36 cellular contexts compared by ENCODE assay signal in the genomic region with DNA sequence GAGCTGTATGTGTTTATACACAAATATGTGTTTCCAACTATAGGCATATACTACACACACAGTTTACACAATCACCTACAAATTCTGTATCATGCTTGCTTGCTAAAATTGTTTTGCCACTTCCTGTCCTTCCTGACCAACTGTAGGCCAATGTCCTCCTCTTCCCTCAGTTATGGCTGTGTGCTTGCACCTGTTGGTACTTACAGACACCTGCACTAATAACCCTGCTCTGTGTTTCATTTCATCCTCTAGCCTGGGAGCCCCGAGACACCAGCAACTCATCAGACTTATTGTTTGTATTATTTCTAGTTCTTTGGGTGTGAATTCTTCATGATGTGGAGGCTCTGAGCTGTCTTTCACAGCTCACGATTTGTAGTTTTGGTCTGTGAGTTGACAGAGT. TPM values are rescaled to one million over a fixed set of nuclear protein-coding genes. Genes with fewer than 3 reads are reported as not detected.
DNase-seq lines count a peak whose midpoint lies in the region; ATAC-seq, FAIRE-seq and TF ChIP-seq lines count a peak whose summit lies in the region.
"Had no signal": no experiment of that assay in that cellular context is flagged by ENCODE, and none has a peak within 500 bp of the region (broad histone marks: within the 10 kb centered on the region; RNA-seq: fewer than 3 reads in every experiment).

No MANE protein-coding gene starts in this region.

- peaks cover 48% of the 10 kb centered on the region for H3K4me1 Mint-ChIP-seq in activated naive CD8-positive, alpha-beta T cell treated with anti-CD3 and anti-CD28 coated beads, Interleukin-2, amount 10 ng/mL, durations not matched to agents 7 days and 5 days
- H3K4me1 Mint-ChIP-seq in activated naive CD8-positive, alpha-beta T cell treated with anti-CD3 and anti-CD28 coated beads, Interleukin-2, amount 50 U/mL, for 24 hours: peaks cover 35% of the 10 kb centered on the region
- H3K4me1 Mint-ChIP-seq in IgD-negative memory B cell: peaks cover 38 to 41% (median 40%) of the 10 kb centered on the region in 3 donors
- H3K4me1 Mint-ChIP-seq in activated T-helper 1 cell treated with anti-CD3 and anti-CD28 coated beads, Interleukin-12 subunit alpha, Interleukin-12 subunit beta, Interleukin-2, Interleukin-4 antibody, amounts not matched to agents 30 ng/mL and 10 ng/mL and 1 ng/mL, durations not matched to agents 14 hours and 24 hours and 36 hours (ENCODE audit: low read depth): peaks cover 70% of the 10 kb centered on the region
- H3K4me1 Mint-ChIP-seq in stimulated activated naive B cell treated with anti-CD40 and anti-IgM and Interleukin-4, amounts not matched to agents 10 μg/mL and 1 μg/mL and 100 μg/mL, for 72 hours: peaks cover 58 to 81% of the 10 kb centered on the region in 2 donors

- H3K4me3 ChIP-seq in pancreas: no peak overlapping the region
- H3K4me3 ChIP-seq in psoas muscle: no peak overlapping the region
- H3K4me3 ChIP-seq: left ventricle myocardium inferior, SJSA1, tibial artery had no signal

- POLR2A ChIA-PET in activated naive CD8-positive, alpha-beta T cell treated with anti-CD3 and anti-CD28 coated beads, Interleukin-2, amount 10 ng/mL, durations not matched to agents 7 days and 5 days (lab: Charles Lee): interaction anchor here (1.4 kb wide), 1 partner anchor 95 kb away, joined by 4 read pairs; no protein-coding TSS in a partner anchor

- ATAC-seq in activated naive CD8-positive, alpha-beta T cell treated with anti-CD3 and anti-CD28 coated beads, Interleukin-2, amount 10 ng/mL, durations not matched to agents 7 days and 5 days (ENCODE audit: low read depth): no peak
- ATAC-seq in activated naive CD8-positive, alpha-beta T cell treated with anti-CD3 and anti-CD28 coated beads, Interleukin-2, amount 50 U/mL, for 24 hours: no peak
- no peak for ATAC-seq in stimulated activated naive B cell treated with anti-CD40 and anti-IgM and Interleukin-4, amounts not matched to agents 10 μg/mL and 1 μg/mL and 100 μg/mL, for 72 hours (replicated peaks)
- ATAC-seq in GM19351 (IDR thresholded peaks at IDR 0.05; ENCODE audit: unreplicated experiment) (no peak), pancreas (no peak), psoas muscle (no peak)
- ATAC-seq: right cardiac atrium had no signal

- H3K27ac ChIP-seq in pancreas (no peak overlapping the region), psoas muscle (no peak overlapping the region)
- H3K27ac ChIP-seq: left ventricle myocardium inferior, SJSA1, tibial artery had no signal

- H3K36me3 Mint-ChIP-seq in activated naive CD8-positive, alpha-beta T cell treated with anti-CD3 and anti-CD28 coated beads, Interleukin-2, amount 10 ng/mL, durations not matched to agents 7 days and 5 days: peaks cover under 1% of the 10 kb centered on the region
- no peaks in the 10 kb centered on the region for H3K36me3 Mint-ChIP-seq in activated naive CD8-positive, alpha-beta T cell treated with anti-CD3 and anti-CD28 coated beads, Interleukin-2, amount 50 U/mL, for 24 hours (ENCODE audit: low read depth)
- H3K36me3 Mint-ChIP-seq in IgD-negative memory B cell: no peaks in the 10 kb centered on the region
- H3K36me3 Mint-ChIP-seq in activated T-helper 1 cell treated with anti-CD3 and anti-CD28 coated beads, Interleukin-12 subunit alpha, Interleukin-12 subunit beta, Interleukin-2, Interleukin-4 antibody, amounts not matched to agents 30 ng/mL and 10 ng/mL and 1 ng/mL, durations not matched to agents 14 hours and 24 hours and 36 hours (ENCODE audit: low read depth): no peaks in the 10 kb centered on the region
- H3K36me3 Mint-ChIP-seq in stimulated activated naive B cell treated with anti-CD40 and anti-IgM and Interleukin-4, amounts not matched to agents 10 μg/mL and 1 μg/mL and 100 μg/mL, for 72 hours: peaks cover 2 to 14% of the 10 kb centered on the region in 2 donors

- no peaks in the 10 kb centered on the region for H3K9me3 Mint-ChIP-seq in activated naive CD8-positive, alpha-beta T cell treated with anti-CD3 and anti-CD28 coated beads, Interleukin-2, amount 10 ng/mL, durations not matched to agents 7 days and 5 days
- no peaks in the 10 kb centered on the region for H3K9me3 Mint-ChIP-seq in activated naive CD8-positive, alpha-beta T cell treated with anti-CD3 and anti-CD28 coated beads, Interleukin-2, amount 50 U/mL, for 24 hours
- no peaks in the 10 kb centered on the region for H3K9me3 Mint-ChIP-seq in IgD-negative memory B cell
- no peaks in the 10 kb centered on the region for H3K9me3 Mint-ChIP-seq in activated T-helper 1 cell treated with anti-CD3 and anti-CD28 coated beads, Interleukin-12 subunit alpha, Interleukin-12 subunit beta, Interleukin-2, Interleukin-4 antibody, amounts not matched to agents 30 ng/mL and 10 ng/mL and 1 ng/mL, durations not matched to agents 14 hours and 24 hours and 36 hours
- H3K9me3 Mint-ChIP-seq in stimulated activated naive B cell treated with anti-CD40 and anti-IgM and Interleukin-4, amounts not matched to agents 10 μg/mL and 1 μg/mL and 100 μg/mL, for 72 hours: peaks cover 1 to 2% of the 10 kb centered on the region in 2 donors
- H3K9me3 Mint-ChIP-seq: activated T-cell treated with anti-CD3 and anti-CD28 coated beads, Interleukin-2, amount 50 U/mL, for 24 hours; CD4-positive, alpha-beta memory T cell; nephron; stimulated activated naive CD8-positive, alpha-beta T cell treated with anti-CD3 and anti-CD28 coated beads, Interleukin-15, Interleukin-2, amounts not matched to agents 100 ng/mL and 50 ng/mL, for 24 hours had no signal

- intact Hi-C loops in activated T-helper 1 cell treated with anti-CD3 and anti-CD28 coated beads, Interleukin-12 subunit alpha, Interleukin-12 subunit beta, Interleukin-2, Interleukin-4 antibody, amounts not matched to agents 30 ng/mL and 10 ng/mL and 1 ng/mL, durations not matched to agents 14 hours and 24 hours and 36 hours (cut with micrococcal nuclease): loop anchor here (5.0 kb wide), 1 partner anchor 43 kb away; no protein-coding TSS in a partner anchor
- intact Hi-C loops in pancreas (cut with DNase I): loop anchor here in 2 of 3 donors (5.0 kb wide), 3 partner anchors 77 to 317 kb away; no protein-coding TSS in a partner anchor
- intact Hi-C loops in psoas muscle (cut with DNase I): loop anchor here (5.0 to 10.0 kb wide), 4 partner anchors 77 to 312 kb away; no protein-coding TSS in a partner anchor

- peaks cover 0 to 2% (median 0%) of the 10 kb centered on the region in 3 donors for H3K4me1 ChIP-seq in pancreas
- H3K4me1 ChIP-seq in psoas muscle: peaks cover 31% of the 10 kb centered on the region
- H3K4me1 ChIP-seq: SJSA1 had no signal

- TF ChIP-seq CTCF in pancreas (IDR thresholded peaks at IDR 0.05) (no peak), psoas muscle (IDR thresholded peaks at IDR 0.05) (no peak)

- H3K9me3 ChIP-seq in pancreas (no peaks in the 10 kb centered on the region), psoas muscle (no peaks in the 10 kb centered on the region)
- H3K9me3 ChIP-seq: left ventricle myocardium inferior, SJSA1, tibial artery had no signal

- no peak overlapping the region for H3K4me3 Mint-ChIP-seq in activated naive CD8-positive, alpha-beta T cell treated with anti-CD3 and anti-CD28 coated beads, Interleukin-2, amount 10 ng/mL, durations not matched to agents 7 days and 5 days
- no peak overlapping the region for H3K4me3 Mint-ChIP-seq in activated naive CD8-positive, alpha-beta T cell treated with anti-CD3 and anti-CD28 coated beads, Interleukin-2, amount 50 U/mL, for 24 hours
- peak overlapping the region in 1 of 4 donors; percentile 0 for H3K4me3 Mint-ChIP-seq in IgD-negative memory B cell
- no peak overlapping the region for H3K4me3 Mint-ChIP-seq in activated T-helper 1 cell treated with anti-CD3 and anti-CD28 coated beads, Interleukin-12 subunit alpha, Interleukin-12 subunit beta, Interleukin-2, Interleukin-4 antibody, amounts not matched to agents 30 ng/mL and 10 ng/mL and 1 ng/mL, durations not matched to agents 14 hours and 24 hours and 36 hours
- no peak overlapping the region for H3K4me3 Mint-ChIP-seq in stimulated activated naive B cell treated with anti-CD40 and anti-IgM and Interleukin-4, amounts not matched to agents 10 μg/mL and 1 μg/mL and 100 μg/mL, for 72 hours
- H3K4me3 Mint-ChIP-seq: activated T-cell treated with anti-CD3 and anti-CD28 coated beads, Interleukin-2, amount 50 U/mL, for 24 hours; nephron; stimulated activated naive CD8-positive, alpha-beta T cell treated with anti-CD3 and anti-CD28 coated beads, Interleukin-15, Interleukin-2, amounts not matched to agents 100 ng/mL and 50 ng/mL, for 24 hours had no signal

- FAIRE-seq in pancreas (lab: Jason Lieb, UNC): no peak
- FAIRE-seq: islet of Langerhans had no signal

- H3K27ac Mint-ChIP-seq in activated naive CD8-positive, alpha-beta T cell treated with anti-CD3 and anti-CD28 coated beads, Interleukin-2, amount 10 ng/mL, durations not matched to agents 7 days and 5 days: peak overlapping the region; percentile 49
- H3K27ac Mint-ChIP-seq in activated naive CD8-positive, alpha-beta T cell treated with anti-CD3 and anti-CD28 coated beads, Interleukin-2, amount 50 U/mL, for 24 hours: no peak overlapping the region
- H3K27ac Mint-ChIP-seq in IgD-negative memory B cell: peak overlapping the region in 2 of 3 donors; percentile 7 to 96
- H3K27ac Mint-ChIP-seq in activated T-helper 1 cell treated with anti-CD3 and anti-CD28 coated beads, Interleukin-12 subunit alpha, Interleukin-12 subunit beta, Interleukin-2, Interleukin-4 antibody, amounts not matched to agents 30 ng/mL and 10 ng/mL and 1 ng/mL, durations not matched to agents 14 hours and 24 hours and 36 hours: peak overlapping the region; percentile 53
- peak overlapping the region; percentile 98 for H3K27ac Mint-ChIP-seq in stimulated activated naive B cell treated with anti-CD40 and anti-IgM and Interleukin-4, amounts not matched to agents 10 μg/mL and 1 μg/mL and 100 μg/mL, for 72 hours
- H3K27ac Mint-ChIP-seq: activated T-cell treated with anti-CD3 and anti-CD28 coated beads, Interleukin-2, amount 50 U/mL, for 24 hours; nephron; stimulated activated naive CD8-positive, alpha-beta T cell treated with anti-CD3 and anti-CD28 coated beads, Interleukin-15, Interleukin-2, amounts not matched to agents 100 ng/mL and 50 ng/mL, for 24 hours had no signal

- H3K36me3 ChIP-seq in pancreas: no peaks in the 10 kb centered on the region
- no peaks in the 10 kb centered on the region for H3K36me3 ChIP-seq in psoas muscle (ENCODE audit: insufficient read depth in 1 of 2, low read depth in 1 of 2)
- H3K36me3 ChIP-seq: left ventricle myocardium inferior, SJSA1, tibial artery had no signal

- H3K27me3 Mint-ChIP-seq in activated naive CD8-positive, alpha-beta T cell treated with anti-CD3 and anti-CD28 coated beads, Interleukin-2, amount 10 ng/mL, durations not matched to agents 7 days and 5 days: no peaks in the 10 kb centered on the region
- H3K27me3 Mint-ChIP-seq in activated naive CD8-positive, alpha-beta T cell treated with anti-CD3 and anti-CD28 coated beads, Interleukin-2, amount 50 U/mL, for 24 hours: peaks cover 4% of the 10 kb centered on the region
- H3K27me3 Mint-ChIP-seq in IgD-negative memory B cell: no peaks in the 10 kb centered on the region
- no peaks in the 10 kb centered on the region for H3K27me3 Mint-ChIP-seq in activated T-helper 1 cell treated with anti-CD3 and anti-CD28 coated beads, Interleukin-12 subunit alpha, Interleukin-12 subunit beta, Interleukin-2, Interleukin-4 antibody, amounts not matched to agents 30 ng/mL and 10 ng/mL and 1 ng/mL, durations not matched to agents 14 hours and 24 hours and 36 hours (ENCODE audit: insufficient read depth)
- H3K27me3 Mint-ChIP-seq in stimulated activated naive B cell treated with anti-CD40 and anti-IgM and Interleukin-4, amounts not matched to agents 10 μg/mL and 1 μg/mL and 100 μg/mL, for 72 hours: no peaks in the 10 kb centered on the region

- no peak for DNase-seq in activated naive CD8-positive, alpha-beta T cell treated with anti-CD3 and anti-CD28 coated beads, Interleukin-2, amount 10 ng/mL, durations not matched to agents 7 days and 5 days
- DNase-seq in activated naive CD8-positive, alpha-beta T cell treated with anti-CD3 and anti-CD28 coated beads, Interleukin-2, amount 50 U/mL, for 24 hours: no peak
- no peak for DNase-seq in activated T-helper 1 cell treated with anti-CD3 and anti-CD28 coated beads, Interleukin-12 subunit alpha, Interleukin-12 subunit beta, Interleukin-2, Interleukin-4 antibody, amounts not matched to agents 30 ng/mL and 10 ng/mL and 1 ng/mL, durations not matched to agents 14 hours and 24 hours and 36 hours (ENCODE audit: low spot score)
- no peak for DNase-seq in stimulated activated naive B cell treated with anti-CD40 and anti-IgM and Interleukin-4, amounts not matched to agents 10 μg/mL and 1 μg/mL and 100 μg/mL, for 72 hours
- DNase-seq in pancreas: no peak
- no peak for DNase-seq in psoas muscle
- DNase-seq: activated CD4-positive, CD25-positive, alpha-beta regulatory T cell; activated naive CD4-positive, alpha-beta T cell treated with anti-CD3 and anti-CD28 coated beads, Interleukin-2, amount 50 U/mL, for 16 hours; activated T-cell treated with anti-CD3 and anti-CD28 coated beads, Interleukin-2, amount 50 U/mL, for 24 hours; aorta; CD4-positive, alpha-beta memory T cell; cortex of kidney; DMS 273 treated with DMSO at 0.1 percent for 48 hours; GOT3; left ventricle myocardium inferior; midbrain; NCI-H1417 treated with DMSO at 0.1 percent for 48 hours; NCI-H2081 treated with DMSO at 0.1 percent for 48 hours; NCI-H345; NCI-H748 treated with DMSO at 0.1 percent for 48 hours; right cardiac atrium; stimulated activated CD4-positive, alpha-beta T cell treated with anti-CD3 and anti-CD28 coated beads, Interleukin-12 subunit alpha, Interleukin-12 subunit beta, amount 100 ng/mL, for 4 hours; stimulated activated CD4-positive, alpha-beta T cell treated with anti-CD3 and anti-CD28 coated beads, Interleukin-4, amount 100 ng/mL, for 4 hours; tibial artery had no signal

- WGBS in pancreas, 2 donors: 75 to 81% methylated on average over 2 of the region's 2 CpGs
- 87 to 95% (median 91%) methylated on average over 2 of the region's 2 CpGs for WGBS in psoas muscle, 3 donors

- H3K27me3 ChIP-seq in pancreas (no peaks in the 10 kb centered on the region), psoas muscle (ENCODE audit: insufficient read depth in 3 of 3, low read length in 2 of 3) (no peaks in the 10 kb centered on the region)

RNA-seq across cellular contexts. Expression of a gene that starts 1.8 kb away (rescaled TPM):
- 10 to 100 TPM; 31.0 to 35.3 TPM for total RNA-seq in activated naive CD8-positive, alpha-beta T cell treated with anti-CD3 and anti-CD28 coated beads, Interleukin-2, amount 10 ng/mL, durations not matched to agents 7 days and 5 days
- polyA plus RNA-seq in IgD-negative memory B cell (121 TPM), pancreas (1 to 10 TPM; 4.0 to 6.5 TPM), psoas muscle (1 to 10 TPM; 1.5 to 1.9 (median 1.5) TPM)
- 15.6 and 17.3 TPM in 2 replicates for total RNA-seq in activated T-helper 1 cell treated with anti-CD3 and anti-CD28 coated beads, Interleukin-12 subunit alpha, Interleukin-12 subunit beta, Interleukin-2, Interleukin-4 antibody, amounts not matched to agents 30 ng/mL and 10 ng/mL and 1 ng/mL, durations not matched to agents 14 hours and 24 hours and 36 hours
- total RNA-seq in pancreas (1 to 10 TPM in 4 of 6 donors, under 1 TPM in 2; 0.32 to 7.1 (median 1.8) TPM), psoas muscle (1 to 10 TPM; 2.6 to 4.3 (median 3.0) TPM)
- total RNA-seq: fibroblast of lung, G401, MCF 10A, SJSA1 had no signal
- polyA plus RNA-seq: AG04450, fibroblast of lung had no signal

RNA-seq across cellular contexts. Expression of a gene that starts 42.1 kb away (rescaled TPM):
- total RNA-seq in activated naive CD8-positive, alpha-beta T cell treated with anti-CD3 and anti-CD28 coated beads, Interleukin-2, amount 10 ng/mL, durations not matched to agents 7 days and 5 days: not detected
- not detected for polyA plus RNA-seq in IgD-negative memory B cell
- total RNA-seq in activated T-helper 1 cell treated with anti-CD3 and anti-CD28 coated beads, Interleukin-12 subunit alpha, Interleukin-12 subunit beta, Interleukin-2, Interleukin-4 antibody, amounts not matched to agents 30 ng/mL and 10 ng/mL and 1 ng/mL, durations not matched to agents 14 hours and 24 hours and 36 hours: not detected in 2 replicates
- total RNA-seq in pancreas: not detected
- under 1 TPM in 1 of 2 donors, not detected in 1; 0.54 TPM for polyA plus RNA-seq in pancreas
- 1 to 10 TPM in 1 of 4 donors, not detected in 3; 1.1 TPM for total RNA-seq in psoas muscle
- 1 to 10 TPM in 2 of 3 donors, under 1 TPM in 1; 0.22 to 1.4 (median 1.1) TPM for polyA plus RNA-seq in psoas muscle
- total RNA-seq: aorta; cardiac septum; CD4-positive, alpha-beta memory T cell; fibroblast of lung; G401; left ventricle myocardium inferior; MCF 10A; right cardiac atrium; SJSA1; T-helper 2 cell treated with Interferon-gamma antibody and Interleukin-4, amounts not matched to agents 100 ng/mL and 5 ng/mL, for 36 hours had no signal
- polyA plus RNA-seq: AG04450; aorta; CD4-positive, alpha-beta memory T cell; fibroblast of lung; right cardiac atrium had no signal

RNA-seq across cellular contexts. Expression of a gene that starts 54.5 kb away (rescaled TPM):
- 1 to 10 TPM; 1.1 to 1.3 TPM for total RNA-seq in activated naive CD8-positive, alpha-beta T cell treated with anti-CD3 and anti-CD28 coated beads, Interleukin-2, amount 10 ng/mL, durations not matched to agents 7 days and 5 days
- polyA plus RNA-seq in IgD-negative memory B cell (17.6 TPM), pancreas (1 to 10 TPM in 1 of 2 donors, under 1 TPM in 1; 0.87 to 2.6 TPM), psoas muscle (under 1 TPM; 0.25 to 0.45 (median 0.27) TPM)
- 11.7 and 11.8 TPM in 2 replicates for total RNA-seq in activated T-helper 1 cell treated with anti-CD3 and anti-CD28 coated beads, Interleukin-12 subunit alpha, Interleukin-12 subunit beta, Interleukin-2, Interleukin-4 antibody, amounts not matched to agents 30 ng/mL and 10 ng/mL and 1 ng/mL, durations not matched to agents 14 hours and 24 hours and 36 hours
- total RNA-seq in pancreas (1 to 10 TPM in 4 of 6 donors, under 1 TPM in 2; 0.46 to 4.3 (median 1.8) TPM), psoas muscle (1 to 10 TPM; 1.0 to 1.7 (median 1.5) TPM)
- total RNA-seq: fibroblast of lung, G401, MCF 10A had no signal
- polyA plus RNA-seq: AG04450, fibroblast of lung had no signal
